Comparison of ENCODE assay signal across 1 cellular context in genomic region chr17:59964455-59965328, GRCh38.
TF ChIP-seq lines count a peak whose summit lies in the region.

A gene with protein sequence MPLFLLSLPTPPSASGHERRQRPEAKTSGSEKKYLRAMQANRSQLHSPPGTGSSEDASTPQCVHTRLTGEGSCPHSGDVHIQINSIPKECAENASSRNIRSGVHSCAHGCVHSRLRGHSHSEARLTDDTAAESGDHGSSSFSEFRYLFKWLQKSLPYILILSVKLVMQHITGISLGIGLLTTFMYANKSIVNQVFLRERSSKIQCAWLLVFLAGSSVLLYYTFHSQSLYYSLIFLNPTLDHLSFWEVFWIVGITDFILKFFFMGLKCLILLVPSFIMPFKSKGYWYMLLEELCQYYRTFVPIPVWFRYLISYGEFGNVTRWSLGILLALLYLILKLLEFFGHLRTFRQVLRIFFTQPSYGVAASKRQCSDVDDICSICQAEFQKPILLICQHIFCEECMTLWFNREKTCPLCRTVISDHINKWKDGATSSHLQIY (minus strand): TSS chr17:59964740. CDS start chr17:59964663, 77 bp downstream.

TF ChIP-seq in HepG2, 621 proteins besides CTCF, POLR2A, EP300 and RAD21 (continued from another document):
- TF ChIP-seq, protein P1, sequence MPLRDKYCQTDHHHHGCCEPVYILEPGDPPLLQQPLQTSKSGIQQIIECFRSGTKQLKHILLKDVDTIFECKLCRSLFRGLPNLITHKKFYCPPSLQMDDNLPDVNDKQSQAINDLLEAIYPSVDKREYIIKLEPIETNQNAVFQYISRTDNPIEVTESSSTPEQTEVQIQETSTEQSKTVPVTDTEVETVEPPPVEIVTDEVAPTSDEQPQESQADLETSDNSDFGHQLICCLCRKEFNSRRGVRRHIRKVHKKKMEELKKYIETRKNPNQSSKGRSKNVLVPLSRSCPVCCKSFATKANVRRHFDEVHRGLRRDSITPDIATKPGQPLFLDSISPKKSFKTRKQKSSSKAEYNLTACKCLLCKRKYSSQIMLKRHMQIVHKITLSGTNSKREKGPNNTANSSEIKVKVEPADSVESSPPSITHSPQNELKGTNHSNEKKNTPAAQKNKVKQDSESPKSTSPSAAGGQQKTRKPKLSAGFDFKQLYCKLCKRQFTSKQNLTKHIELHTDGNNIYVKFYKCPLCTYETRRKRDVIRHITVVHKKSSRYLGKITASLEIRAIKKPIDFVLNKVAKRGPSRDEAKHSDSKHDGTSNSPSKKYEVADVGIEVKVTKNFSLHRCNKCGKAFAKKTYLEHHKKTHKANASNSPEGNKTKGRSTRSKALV (CRISPR knock-in tag; IDR thresholded peaks at IDR 0.05): peak; percentile 63; the same call in 1 of the 2 replicates
- TF ChIP-seq ZNF256 (CRISPR knock-in tag; conservative IDR thresholded peaks at IDR 0.05) (0 out of 2 replicates have a peak, but pooled peaks have one; percentile 39), ZNF230 (CRISPR knock-in tag; IDR thresholded peaks at IDR 0.05) (peak; percentile 63; the same call in 1 of the 2 replicates), HMGA1 (CRISPR knock-in tag; conservative IDR thresholded peaks at IDR 0.05) (no peak), HDAC2 (CRISPR knock-in tag; IDR thresholded peaks at IDR 0.05) (0 out of 2 replicates have a peak, but pooled peaks have one; percentile 59), ZNF710 (CRISPR knock-in tag; IDR thresholded peaks at IDR 0.05; ENCODE audit: borderline replicate concordance) (peak; percentile 45; the same call in 1 of the 2 replicates), ZNF768 (CRISPR knock-in tag; IDR thresholded peaks at IDR 0.05) (peak; percentile 47), ZC3H4 (CRISPR knock-in tag; IDR thresholded peaks at IDR 0.05; ENCODE audit: borderline replicate concordance) (no peak; the same call in 1 of the 2 replicates), PHB2 (IDR thresholded peaks at IDR 0.05; ENCODE audit: partially characterized antibody) (no peak), THYN1 (CRISPR knock-in tag; IDR thresholded peaks at IDR 0.05; ENCODE audit: borderline replicate concordance, low read depth) (0 out of 2 replicates have a peak, but pooled peaks have one; percentile 88), HNRNPH1 (optimal IDR thresholded peaks at IDR 0.05; ENCODE audit: low read depth, low read length) (no peak), SPEN (CRISPR knock-in tag; IDR thresholded peaks at IDR 0.05; ENCODE audit: low read depth) (no peak), ZNF781 (CRISPR knock-in tag; IDR thresholded peaks at IDR 0.05; ENCODE audit: borderline replicate concordance, not compliant biosample characterization) (peak; percentile 5), SAP130 (CRISPR knock-in tag; IDR thresholded peaks at IDR 0.05; ENCODE audit: low read depth) (peak; percentile 76)
- TF ChIP-seq, protein P2, sequence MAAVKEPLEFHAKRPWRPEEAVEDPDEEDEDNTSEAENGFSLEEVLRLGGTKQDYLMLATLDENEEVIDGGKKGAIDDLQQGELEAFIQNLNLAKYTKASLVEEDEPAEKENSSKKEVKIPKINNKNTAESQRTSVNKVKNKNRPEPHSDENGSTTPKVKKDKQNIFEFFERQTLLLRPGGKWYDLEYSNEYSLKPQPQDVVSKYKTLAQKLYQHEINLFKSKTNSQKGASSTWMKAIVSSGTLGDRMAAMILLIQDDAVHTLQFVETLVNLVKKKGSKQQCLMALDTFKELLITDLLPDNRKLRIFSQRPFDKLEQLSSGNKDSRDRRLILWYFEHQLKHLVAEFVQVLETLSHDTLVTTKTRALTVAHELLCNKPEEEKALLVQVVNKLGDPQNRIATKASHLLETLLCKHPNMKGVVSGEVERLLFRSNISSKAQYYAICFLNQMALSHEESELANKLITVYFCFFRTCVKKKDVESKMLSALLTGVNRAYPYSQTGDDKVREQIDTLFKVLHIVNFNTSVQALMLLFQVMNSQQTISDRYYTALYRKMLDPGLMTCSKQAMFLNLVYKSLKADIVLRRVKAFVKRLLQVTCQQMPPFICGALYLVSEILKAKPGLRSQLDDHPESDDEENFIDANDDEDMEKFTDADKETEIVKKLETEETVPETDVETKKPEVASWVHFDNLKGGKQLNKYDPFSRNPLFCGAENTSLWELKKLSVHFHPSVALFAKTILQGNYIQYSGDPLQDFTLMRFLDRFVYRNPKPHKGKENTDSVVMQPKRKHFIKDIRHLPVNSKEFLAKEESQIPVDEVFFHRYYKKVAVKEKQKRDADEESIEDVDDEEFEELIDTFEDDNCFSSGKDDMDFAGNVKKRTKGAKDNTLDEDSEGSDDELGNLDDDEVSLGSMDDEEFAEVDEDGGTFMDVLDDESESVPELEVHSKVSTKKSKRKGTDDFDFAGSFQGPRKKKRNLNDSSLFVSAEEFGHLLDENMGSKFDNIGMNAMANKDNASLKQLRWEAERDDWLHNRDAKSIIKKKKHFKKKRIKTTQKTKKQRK (IDR thresholded peaks at IDR 0.05; ENCODE audit: low read length): no peak
- TF ChIP-seq, protein P3, sequence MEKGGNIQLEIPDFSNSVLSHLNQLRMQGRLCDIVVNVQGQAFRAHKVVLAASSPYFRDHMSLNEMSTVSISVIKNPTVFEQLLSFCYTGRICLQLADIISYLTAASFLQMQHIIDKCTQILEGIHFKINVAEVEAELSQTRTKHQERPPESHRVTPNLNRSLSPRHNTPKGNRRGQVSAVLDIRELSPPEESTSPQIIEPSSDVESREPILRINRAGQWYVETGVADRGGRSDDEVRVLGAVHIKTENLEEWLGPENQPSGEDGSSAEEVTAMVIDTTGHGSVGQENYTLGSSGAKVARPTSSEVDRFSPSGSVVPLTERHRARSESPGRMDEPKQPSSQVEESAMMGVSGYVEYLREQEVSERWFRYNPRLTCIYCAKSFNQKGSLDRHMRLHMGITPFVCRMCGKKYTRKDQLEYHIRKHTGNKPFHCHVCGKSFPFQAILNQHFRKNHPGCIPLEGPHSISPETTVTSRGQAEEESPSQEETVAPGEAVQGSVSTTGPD (CRISPR knock-in tag; IDR thresholded peaks at IDR 0.05): peak; percentile 76; the same call in 1 of the 2 replicates
